Comparison of ENCODE assay signal across 15 cellular contexts in the genomic region with DNA sequence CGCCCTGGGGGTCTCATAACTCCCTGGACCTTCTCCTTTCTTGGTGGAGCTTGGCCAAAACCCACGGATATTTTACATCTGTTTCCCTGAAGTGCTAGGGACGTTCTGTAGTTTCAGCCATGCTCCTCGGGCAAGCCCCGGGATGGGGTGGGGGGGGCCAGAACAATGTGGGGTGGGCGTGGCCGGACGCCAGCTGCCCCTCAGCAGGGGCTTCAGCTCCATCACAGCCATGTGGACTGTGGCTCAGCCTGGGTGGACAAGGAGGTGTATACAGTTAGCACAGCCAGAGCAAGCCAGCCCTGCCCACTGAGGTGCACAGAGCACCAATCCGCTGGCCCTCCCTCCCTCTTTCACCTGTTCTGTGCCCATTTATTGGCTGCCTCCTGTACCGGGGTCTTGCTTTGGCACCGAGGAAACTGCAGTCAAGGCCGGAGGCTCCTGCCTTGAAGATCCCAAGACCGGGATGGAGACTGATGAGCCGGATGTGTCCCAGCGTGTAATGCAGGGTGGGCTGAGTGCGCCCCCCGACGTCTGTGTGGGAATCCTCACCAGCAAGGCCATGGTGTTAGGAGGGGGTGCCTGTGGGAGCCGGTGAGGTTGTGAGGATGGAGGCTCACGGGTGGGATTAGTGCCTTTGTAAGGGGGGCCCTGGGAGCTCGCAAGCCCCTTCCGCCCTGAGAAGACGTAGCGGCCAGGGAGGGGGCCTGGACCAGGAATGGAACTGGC. TPM values are rescaled to one million over a fixed set of nuclear protein-coding genes. Genes with fewer than 3 reads are reported as not detected.
DNase-seq lines count a peak whose midpoint lies in the region; ATAC-seq and TF ChIP-seq lines count a peak whose summit lies in the region.
"Had no signal": no experiment of that assay in that cellular context is flagged by ENCODE, and none has a peak within 500 bp of the region (broad histone marks: within the 10 kb centered on the region; RNA-seq: fewer than 3 reads in every experiment).

No MANE protein-coding gene starts in this region.

- POLR2A ChIA-PET in AG04449 (lab: Yijun Ruan, JAX) = no interaction called here
- POLR2A ChIA-PET in activated CD4-positive, alpha-beta T cell treated with anti-CD3 and anti-CD28 coated beads for 36 hours (lab: Charles Lee) = no interaction called here
- POLR2A ChIA-PET in CD4-positive, alpha-beta T cell (lab: Charles Lee) = no interaction called here

- H3K79me2 ChIP-seq in hepatocyte = no peaks in the 10 kb centered on the region

- DNase-seq in AG04449 (ENCODE audit: low read depth, low spot score) = no peak
- peak; percentile 90 for DNase-seq in H7
- peak in 1 of 2 donors; percentile 34 for DNase-seq in cardiac fibroblast (ENCODE audit: low read depth in 2 of 2)
- DNase-seq in left lobe of liver (ENCODE audit: low spot score) = no peak
- no peak for DNase-seq in MG63
- no peak for DNase-seq in hepatocyte (ENCODE audit: low spot score)
- no peak for DNase-seq in activated CD4-positive, alpha-beta T cell treated with anti-CD3 and anti-CD28 coated beads for 36 hours
- no peak for DNase-seq in CD4-positive, alpha-beta T cell
- DNase-seq: NCI-H2029 treated with DMSO at 0.1 percent for 48 hours; stimulated activated CD4-positive, alpha-beta T cell treated with anti-CD3 and anti-CD28 coated beads, Interleukin-2, amount 100 ng/mL, for 24 hours; stimulated activated naive CD4-positive, alpha-beta T cell treated with Interleukin-2 at 50 U/mL for 16 hours had no signal

- no peaks in the 10 kb centered on the region for H3K9me2 ChIP-seq in hepatocyte (replicated peaks; ENCODE audit: insufficient read depth)

- H3K4me3 Mint-ChIP-seq in activated CD4-positive, alpha-beta T cell treated with anti-CD3 and anti-CD28 coated beads for 36 hours = no peak overlapping the region
- no peak overlapping the region for H3K4me3 Mint-ChIP-seq in CD4-positive, alpha-beta T cell

- peak; percentile 54 for ATAC-seq in left lobe of liver
- ATAC-seq in activated CD4-positive, alpha-beta T cell treated with anti-CD3 and anti-CD28 coated beads for 36 hours = no peak
- ATAC-seq in CD4-positive, alpha-beta T cell (ENCODE audit: poor library complexity) = no peak
- ATAC-seq: activated CD4-positive, CD25-positive, alpha-beta regulatory T cell treated with anti-CD3 and anti-CD28 coated beads, Interleukin-2, amount 50 U/mL, for 24 hours had no signal

- peak; percentile 40 for TF ChIP-seq CTCF in AG04449 (IDR thresholded peaks at IDR 0.05; ENCODE audit: insufficient read depth, low read length, missing control alignments)
- peak; percentile 10 for TF ChIP-seq CTCF in cardiac fibroblast (IDR thresholded peaks at IDR 0.05; ENCODE audit: low read depth, low read length)
- no peak for TF ChIP-seq CTCF in hepatocyte (IDR thresholded peaks at IDR 0.05; ENCODE audit: poor library complexity)
- TF ChIP-seq CTCF in CD4-positive, alpha-beta T cell (IDR thresholded peaks at IDR 0.05) = no peak

- H3K4me3 ChIP-seq in AG04449 (ENCODE audit: low read depth, low read length) = no peak overlapping the region
- H3K4me3 ChIP-seq in H7 (ENCODE audit: insufficient read depth, low read depth, low read length) = no peak overlapping the region
- no peak overlapping the region for H3K4me3 ChIP-seq in cardiac fibroblast (replicated peaks in 1 of 2; ENCODE audit: low read depth in 2 of 2, low read length in 2 of 2)
- H3K4me3 ChIP-seq in MG63 = no peak overlapping the region
- no peak overlapping the region for H3K4me3 ChIP-seq in hepatocyte

- H3K27me3 Mint-ChIP-seq in activated CD4-positive, alpha-beta T cell treated with anti-CD3 and anti-CD28 coated beads for 36 hours = no peaks in the 10 kb centered on the region
- H3K27me3 Mint-ChIP-seq in CD4-positive, alpha-beta T cell = no peaks in the 10 kb centered on the region
- H3K27me3 Mint-ChIP-seq: progenitor cell of endocrine pancreas had no signal

- H3K27me3 ChIP-seq in H7 (ENCODE audit: control insufficient read depth, insufficient read depth, low read length) (no peaks in the 10 kb centered on the region), MG63 (no peaks in the 10 kb centered on the region), hepatocyte (no peaks in the 10 kb centered on the region)
- no peaks in the 10 kb centered on the region for H3K27me3 ChIP-seq in CD4-positive, alpha-beta T cell (ENCODE audit: control insufficient read depth, insufficient read depth, low read length)

- no peaks in the 10 kb centered on the region for H3K9me3 ChIP-seq in MG63
- no peaks in the 10 kb centered on the region for H3K9me3 ChIP-seq in hepatocyte (ENCODE audit: low read depth)
- no peaks in the 10 kb centered on the region for H3K9me3 ChIP-seq in CD4-positive, alpha-beta T cell (ENCODE audit: control insufficient read depth, low read length)

- WGBS in hepatocyte (ENCODE audit: low lambda C conversion rate, missing lambda C conversion rate) = 84% methylated on average over 23 of the region's 24 CpGs

- intact Hi-C loops in activated CD4-positive, alpha-beta T cell treated with anti-CD3 and anti-CD28 coated beads for 36 hours (cut with DNase I, micrococcal nuclease) = no loop called here
- intact Hi-C loops in CD4-positive, alpha-beta T cell (cut with DNase I, micrococcal nuclease) = no loop called here

- H4K20me1 ChIP-seq in hepatocyte (ENCODE audit: insufficient read depth, poor library complexity, severe bottlenecking) = no peaks in the 10 kb centered on the region

- H3K27ac Mint-ChIP-seq in activated CD4-positive, alpha-beta T cell treated with anti-CD3 and anti-CD28 coated beads for 36 hours = no peak overlapping the region
- H3K27ac Mint-ChIP-seq in CD4-positive, alpha-beta T cell = no peak overlapping the region
- H3K27ac Mint-ChIP-seq: progenitor cell of endocrine pancreas had no signal

- H3K4me1 ChIP-seq in hepatocyte (ENCODE audit: insufficient read depth) = no peaks in the 10 kb centered on the region

- no peak overlapping the region for H3K4me2 ChIP-seq in hepatocyte
- H3K4me2 ChIP-seq: KMS-11 had no signal

- no peak overlapping the region for H3K27ac ChIP-seq in hepatocyte
- no peak overlapping the region for H3K27ac ChIP-seq in CD4-positive, alpha-beta T cell (ENCODE audit: low read depth, low read length)
- H3K27ac ChIP-seq: KMS-11 had no signal

- H3K4me1 Mint-ChIP-seq in activated CD4-positive, alpha-beta T cell treated with anti-CD3 and anti-CD28 coated beads for 36 hours = no peaks in the 10 kb centered on the region
- no peaks in the 10 kb centered on the region for H3K4me1 Mint-ChIP-seq in CD4-positive, alpha-beta T cell (ENCODE audit: low read depth)

- no peaks in the 10 kb centered on the region for H3K9me3 Mint-ChIP-seq in activated CD4-positive, alpha-beta T cell treated with anti-CD3 and anti-CD28 coated beads for 36 hours (ENCODE audit: low read depth)
- no peaks in the 10 kb centered on the region for H3K9me3 Mint-ChIP-seq in CD4-positive, alpha-beta T cell

- H3K36me3 ChIP-seq in H7 (replicated peaks; ENCODE audit: control insufficient read depth, insufficient read depth, low read length) (no peaks in the 10 kb centered on the region), MG63 (no peaks in the 10 kb centered on the region), hepatocyte (replicated peaks; ENCODE audit: insufficient read depth, low read depth) (no peaks in the 10 kb centered on the region)

- H2AFZ ChIP-seq in hepatocyte = no peak overlapping the region

- no peaks in the 10 kb centered on the region for H3K36me3 Mint-ChIP-seq in activated CD4-positive, alpha-beta T cell treated with anti-CD3 and anti-CD28 coated beads for 36 hours (ENCODE audit: low read depth)
- H3K36me3 Mint-ChIP-seq in CD4-positive, alpha-beta T cell (ENCODE audit: low read depth) = no peaks in the 10 kb centered on the region

- CTCF ChIA-PET in AG04449 (lab: Yijun Ruan, JAX) = no interaction called here
- CTCF ChIA-PET in activated CD4-positive, alpha-beta T cell treated with anti-CD3 and anti-CD28 coated beads for 36 hours (lab: Charles Lee) = interaction anchor here (0.7 kb wide), 1 partner anchor 630 kb away, joined by 3 read pairs; no protein-coding TSS in a partner anchor
- CTCF ChIA-PET in CD4-positive, alpha-beta T cell (lab: Charles Lee) = no interaction called here

RNA-seq across cellular contexts. Expression of gene FRMD1, which starts 28.0 kb away (rescaled TPM):
- total RNA-seq in H7 (2014; rRNA removed; shearing (Covaris generic)) = 0.11 TPM in 1 of 2 replicates, not detected in the other
- total RNA-seq in left lobe of liver (0.10 TPM), hepatocyte (0.07 TPM in 1 of 2 replicates, not detected in the other)
- total RNA-seq in MG63 (2014; rRNA removed; shearing (Covaris generic); ENCODE audit: low replicate concordance) = not detected in 2 replicates
- 0.46 TPM in 1 of 2 replicates, not detected in the other for polyA plus RNA-seq in hepatocyte
- not detected for total RNA-seq in activated CD4-positive, alpha-beta T cell treated with anti-CD3 and anti-CD28 coated beads for 36 hours
- not detected for total RNA-seq in CD4-positive, alpha-beta T cell
- total RNA-seq: astrocyte, progenitor cell of endocrine pancreas had no signal

RNA-seq across cellular contexts. Expression of gene KIF25, which starts 53.6 kb away (rescaled TPM):
- total RNA-seq in H7 (2014; rRNA removed; shearing (Covaris generic)) = 0.15 and 0.42 TPM in 2 replicates
- total RNA-seq in left lobe of liver (0.43 TPM), hepatocyte (0.40 TPM in 1 of 2 replicates, not detected in the other)
- not detected in 2 replicates for total RNA-seq in MG63 (2014; rRNA removed; shearing (Covaris generic); ENCODE audit: low replicate concordance)
- not detected in 2 replicates for polyA plus RNA-seq in hepatocyte
- not detected for total RNA-seq in activated CD4-positive, alpha-beta T cell treated with anti-CD3 and anti-CD28 coated beads for 36 hours
- not detected for total RNA-seq in CD4-positive, alpha-beta T cell
- total RNA-seq: astrocyte, progenitor cell of endocrine pancreas had no signal

Comparison
In these comparisons a context has a peak if more than half of its experiments do, and no peak if none do; other contexts are left out.
1. CTCF ChIP-seq: peak in AG04449 (single experiment) and cardiac fibroblast (single experiment); none in hepatocyte (single experiment) and CD4-positive, alpha-beta T cell (single experiment).